ENCODE assay signal across 1 cellular context in the genomic region with DNA sequence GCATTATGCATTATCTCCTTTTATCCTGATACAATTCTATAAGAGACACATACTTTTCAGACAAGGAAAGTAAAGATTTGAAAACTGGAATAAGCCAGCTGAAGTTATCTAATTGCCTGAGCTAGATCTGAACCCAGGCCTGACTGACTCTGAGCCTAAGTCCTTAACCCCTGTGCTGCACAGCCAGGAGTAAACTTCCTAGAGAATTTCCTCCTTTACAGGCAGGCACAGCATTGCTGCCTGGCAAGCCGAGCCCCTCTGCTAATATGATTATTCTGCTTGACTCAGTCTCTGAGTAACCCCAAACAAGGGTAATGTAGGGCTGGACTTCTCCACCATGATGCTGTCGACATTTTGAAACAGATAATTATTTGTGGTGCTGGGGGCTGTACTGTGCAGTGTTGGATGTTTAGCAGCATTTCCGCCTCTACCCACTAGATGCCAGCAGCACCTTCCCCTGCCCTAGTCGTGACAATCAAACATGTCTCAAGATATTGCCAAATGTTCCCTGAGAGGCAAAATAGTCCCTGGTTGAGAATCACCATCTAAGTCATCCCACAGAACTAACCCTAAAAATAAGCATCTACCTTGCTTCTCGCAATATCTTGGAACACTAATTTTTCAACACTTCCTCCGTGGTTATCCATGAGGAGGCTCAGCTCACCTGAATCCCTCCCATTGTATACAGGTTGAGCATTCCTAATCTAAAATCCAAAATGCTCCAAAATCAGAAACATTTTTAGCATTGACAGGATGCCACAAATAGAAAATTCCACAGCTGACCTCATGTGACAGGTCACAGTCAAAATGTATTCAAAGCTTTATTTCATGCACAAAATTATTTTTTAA.
TF ChIP-seq lines count a peak whose summit lies in the region.

No MANE protein-coding gene starts in this region.

TF ChIP-seq in K562, 482 proteins besides CTCF, POLR2A, EP300 and RAD21 (continued from another document):
- TF ChIP-seq, protein P1, sequence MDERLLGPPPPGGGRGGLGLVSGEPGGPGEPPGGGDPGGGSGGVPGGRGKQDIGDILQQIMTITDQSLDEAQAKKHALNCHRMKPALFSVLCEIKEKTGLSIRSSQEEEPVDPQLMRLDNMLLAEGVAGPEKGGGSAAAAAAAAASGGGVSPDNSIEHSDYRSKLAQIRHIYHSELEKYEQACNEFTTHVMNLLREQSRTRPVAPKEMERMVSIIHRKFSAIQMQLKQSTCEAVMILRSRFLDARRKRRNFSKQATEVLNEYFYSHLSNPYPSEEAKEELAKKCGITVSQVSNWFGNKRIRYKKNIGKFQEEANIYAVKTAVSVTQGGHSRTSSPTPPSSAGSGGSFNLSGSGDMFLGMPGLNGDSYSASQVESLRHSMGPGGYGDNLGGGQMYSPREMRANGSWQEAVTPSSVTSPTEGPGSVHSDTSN (CRISPR knock-in tag; IDR thresholded peaks at IDR 0.05; ENCODE audit: low read depth): no peak
- TF ChIP-seq, protein P1 (tag; conservative IDR thresholded peaks at IDR 0.05; ENCODE audit: low read depth): no peak
- TF ChIP-seq SMC3 (conservative IDR thresholded peaks at IDR 0.05; ENCODE audit: insufficient read depth, low read depth, low read length) (peak; percentile 45), ERF (CRISPR knock-in tag; IDR thresholded peaks at IDR 0.05) (no peak), STAG1 (CRISPR knock-in tag; IDR thresholded peaks at IDR 0.05; ENCODE audit: borderline replicate concordance) (peak; percentile 30; the same call in 1 of the 2 replicates), CEBPG (CRISPR knock-in tag; IDR thresholded peaks at IDR 0.05) (no peak), CEBPG (tag; conservative IDR thresholded peaks at IDR 0.05 in 1 of 2, IDR thresholded peaks at IDR 0.05 in 1 of 2) (peak in 1 of 2 experiments; percentile 45; a peak in 2 of 4 replicates), CTBP1 (IDR thresholded peaks at IDR 0.05; ENCODE audit: borderline replicate concordance) (0 out of 2 replicates have a peak, but pooled peaks have one; percentile 14)
- TF ChIP-seq, protein P2, sequence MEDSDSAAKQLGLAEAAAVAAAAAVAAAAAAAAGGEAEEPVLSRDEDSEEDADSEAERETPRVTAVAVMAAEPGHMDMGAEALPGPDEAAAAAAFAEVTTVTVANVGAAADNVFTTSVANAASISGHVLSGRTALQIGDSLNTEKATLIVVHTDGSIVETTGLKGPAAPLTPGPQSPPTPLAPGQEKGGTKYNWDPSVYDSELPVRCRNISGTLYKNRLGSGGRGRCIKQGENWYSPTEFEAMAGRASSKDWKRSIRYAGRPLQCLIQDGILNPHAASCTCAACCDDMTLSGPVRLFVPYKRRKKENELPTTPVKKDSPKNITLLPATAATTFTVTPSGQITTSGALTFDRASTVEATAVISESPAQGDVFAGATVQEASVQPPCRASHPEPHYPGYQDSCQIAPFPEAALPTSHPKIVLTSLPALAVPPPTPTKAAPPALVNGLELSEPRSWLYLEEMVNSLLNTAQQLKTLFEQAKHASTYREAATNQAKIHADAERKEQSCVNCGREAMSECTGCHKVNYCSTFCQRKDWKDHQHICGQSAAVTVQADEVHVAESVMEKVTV (CRISPR knock-in tag; IDR thresholded peaks at IDR 0.05): peak; percentile 56; the same call in 1 of the 2 replicates
